ENCODE assay signal across 22 cellular contexts in genomic region chr5:88686077-88686541, GRCh38.
A peak's percentile ranks its signal among the peaks of the same experiment; 100 is the strongest.
DNase-seq lines count a peak whose midpoint lies in the region; TF ChIP-seq lines count a peak whose summit lies in the region.
"Had no signal": no experiment of that assay in that cellular context is flagged by ENCODE, and none has a peak within 500 bp of the region (broad histone marks: within the 10 kb centered on the region; RNA-seq: fewer than 3 reads in every experiment).

No MANE protein-coding gene starts in this region.

- in situ Hi-C loops in G401 (cut with HindIII; ENCODE audit: low sequenced_read_pairs), result loop anchor here (25.0 kb wide), 1 partner anchor 549 kb away; no protein-coding TSS in a partner anchor

- no peak for TF ChIP-seq CTCF in brain (conservative IDR thresholded peaks at IDR 0.05)

- H3K27ac Mint-ChIP-seq in IgD-negative memory B cell, result peak overlapping the region; percentile 87 to 95 (median 89)
- H3K27ac Mint-ChIP-seq in brain, result peak overlapping the region; percentile 92 to 100 (median 99)
- H3K27ac Mint-ChIP-seq: CD4-positive, alpha-beta T cell had no signal

- peaks cover 3 to 11% (median 9%) of the 10 kb centered on the region in 3 donors for H3K4me1 Mint-ChIP-seq in IgD-negative memory B cell
- H3K4me1 Mint-ChIP-seq in brain, result peaks cover 31% of the 10 kb centered on the region

- H3K27me3 Mint-ChIP-seq in IgD-negative memory B cell, result peaks cover 77% of the 10 kb centered on the region
- peaks cover 59% of the 10 kb centered on the region for H3K27me3 Mint-ChIP-seq in brain

- H3K4me3 Mint-ChIP-seq in IgD-negative memory B cell (peak overlapping the region in 2 of 4 donors; percentile 32 to 55), brain (peak overlapping the region; percentile 88 to 95 (median 94))
- H3K4me3 Mint-ChIP-seq: CD4-positive, alpha-beta T cell; stimulated activated naive CD8-positive, alpha-beta T cell treated with anti-CD3 and anti-CD28 coated beads, Interleukin-15, Interleukin-2, amounts not matched to agents 100 ng/mL and 50 ng/mL, for 24 hours had no signal

- peaks cover 4 to 30% (median 7%) of the 10 kb centered on the region in 3 donors for H3K9me3 Mint-ChIP-seq in IgD-negative memory B cell
- peaks cover 0 to 27% (median 2%) of the 10 kb centered on the region in 5 experiments for H3K9me3 Mint-ChIP-seq in brain
- H3K9me3 Mint-ChIP-seq: stimulated activated naive CD8-positive, alpha-beta T cell treated with anti-CD3 and anti-CD28 coated beads, Interleukin-15, Interleukin-2, amounts not matched to agents 100 ng/mL and 50 ng/mL, for 24 hours had no signal

- H3K36me3 Mint-ChIP-seq in IgD-negative memory B cell (peaks cover 8% of the 10 kb centered on the region), brain (peaks cover 28% of the 10 kb centered on the region)

- DNase-seq in G401 (ENCODE audit: low spot score) (peak; percentile 75), medulla oblongata (ENCODE audit: extremely low spot score) (peak; percentile 49), activated gamma-delta T cell treated with Interleukin-2 at 50 U/mL for 16 hours (no peak), dermis blood vessel endothelial cell (no peak), SW480 (ENCODE audit: low spot score) (no peak)
- DNase-seq in stimulated activated CD4-positive, alpha-beta T cell treated with anti-CD3 and anti-CD28 coated beads, Interleukin-1b, Interleukin-23, amount 100 ng/mL, for 48 hours, result no peak
- DNase-seq: activated CD4-positive, CD25-positive, alpha-beta regulatory T cell treated with anti-CD3 and anti-CD28 coated beads, Interleukin-2, amount 50 U/mL, for 72 hours; activated CD8-positive, alpha-beta memory T cell treated with anti-CD3 and anti-CD28 coated beads, Interleukin-2, amount 50 U/mL, for 4 hours; activated effector memory CD4-positive, alpha-beta T cell treated with Interleukin-2 at 50 U/mL for 16 hours; adrenal gland; CD4-positive, alpha-beta T cell; DMS 273 treated with DMSO at 0.1 percent for 48 hours; foreskin keratinocyte; mammary epithelial cell; NCI-H1436; NCI-H526; stimulated activated CD4-positive, alpha-beta T cell treated with anti-CD3 and anti-CD28 coated beads, Interleukin-4, amount 100 ng/mL, for 4 hours; T1000; transverse colon had no signal

Comparison
In these comparisons a context has a peak if more than half of its experiments do, and no peak if none do; other contexts are left out.
1. DNase-seq: peak in G401 (single experiment) and medulla oblongata (single experiment); none in activated gamma-delta T cell treated with Interleukin-2 at 50 U/mL for 16 hours (single experiment), stimulated activated CD4-positive, alpha-beta T cell treated with anti-CD3 and anti-CD28 coated beads, Interleukin-1b, Interleukin-23, amount 100 ng/mL, for 48 hours (single experiment), dermis blood vessel endothelial cell (single experiment) and SW480 (single experiment).